1 cellular context compared by ENCODE assay signal in genomic region chr10:98488669-98489430, GRCh38.
TF ChIP-seq lines count a peak whose summit lies in the region.

No MANE protein-coding gene starts in this region.

TF ChIP-seq in HepG2, 621 proteins besides CTCF, POLR2A, EP300 and RAD21 (continued from another document):
- TF ChIP-seq THAP9 (CRISPR knock-in tag; IDR thresholded peaks at IDR 0.05; ENCODE audit: borderline replicate concordance) = no peak
- no peak for TF ChIP-seq ZNF816 (CRISPR knock-in tag; IDR thresholded peaks at IDR 0.05; ENCODE audit: borderline replicate concordance)
- TF ChIP-seq KDM6A (CRISPR knock-in tag; IDR thresholded peaks at IDR 0.05; ENCODE audit: low read depth) = no peak
- TF ChIP-seq HDAC2 (CRISPR knock-in tag; IDR thresholded peaks at IDR 0.05) = no peak; the same call in 1 of the 2 replicates
- no peak for TF ChIP-seq ZNF230 (CRISPR knock-in tag; IDR thresholded peaks at IDR 0.05)
- no peak for TF ChIP-seq CC2D1A (CRISPR knock-in tag; IDR thresholded peaks at IDR 0.05)
- no peak for TF ChIP-seq FOXO4 (CRISPR knock-in tag; conservative IDR thresholded peaks at IDR 0.05)
- no peak for TF ChIP-seq ZSCAN31 (CRISPR knock-in tag; IDR thresholded peaks at IDR 0.05; ENCODE audit: low read depth)
- TF ChIP-seq GTF2F1 (IDR thresholded peaks at IDR 0.05; ENCODE audit: low read length) = no peak
- TF ChIP-seq ARID2 (CRISPR knock-in tag; IDR thresholded peaks at IDR 0.05; ENCODE audit: borderline replicate concordance) = no peak
- no peak for TF ChIP-seq MXD4 (CRISPR knock-in tag; IDR thresholded peaks at IDR 0.05)
- no peak for TF ChIP-seq ZNF296 (CRISPR knock-in tag; conservative IDR thresholded peaks at IDR 0.05)
- peak; percentile 67; the same call in 1 of the 2 replicates for TF ChIP-seq ZNF644 (CRISPR knock-in tag; IDR thresholded peaks at IDR 0.05; ENCODE audit: low read depth)
- no peak for TF ChIP-seq NAIF1 (CRISPR knock-in tag; IDR thresholded peaks at IDR 0.05; ENCODE audit: borderline replicate concordance)
- no peak for TF ChIP-seq JARID2 (CRISPR knock-in tag; IDR thresholded peaks at IDR 0.05; ENCODE audit: insufficient replicate concordance)
- no peak for TF ChIP-seq ZNF570 (CRISPR knock-in tag; IDR thresholded peaks at IDR 0.05; ENCODE audit: borderline replicate concordance)
- no peak for TF ChIP-seq ZNF3 (CRISPR knock-in tag; IDR thresholded peaks at IDR 0.05)
- no peak for TF ChIP-seq SRSF1 (optimal IDR thresholded peaks at IDR 0.05; ENCODE audit: low read depth, low read length)
- peak; percentile 35; the same call in 1 of the 2 replicates for TF ChIP-seq CEBPB (IDR thresholded peaks at IDR 0.05; ENCODE audit: borderline replicate concordance, low read depth, low read length)
- no peak for TF ChIP-seq FIP1L1 (IDR thresholded peaks at IDR 0.05; ENCODE audit: borderline replicate concordance, insufficient read depth, low read depth, low read length)
- TF ChIP-seq ZNF264 (CRISPR knock-in tag; IDR thresholded peaks at IDR 0.05) = no peak
- no peak for TF ChIP-seq NFYC (CRISPR knock-in tag; IDR thresholded peaks at IDR 0.05)
- no peak for TF ChIP-seq ZNF550 (CRISPR knock-in tag; IDR thresholded peaks at IDR 0.05; ENCODE audit: borderline replicate concordance)
- TF ChIP-seq MYPOP (CRISPR knock-in tag; IDR thresholded peaks at IDR 0.05) = no peak
- no peak for TF ChIP-seq ZSCAN9 (CRISPR knock-in tag; IDR thresholded peaks at IDR 0.05; ENCODE audit: borderline replicate concordance)
- TF ChIP-seq, protein P1, sequence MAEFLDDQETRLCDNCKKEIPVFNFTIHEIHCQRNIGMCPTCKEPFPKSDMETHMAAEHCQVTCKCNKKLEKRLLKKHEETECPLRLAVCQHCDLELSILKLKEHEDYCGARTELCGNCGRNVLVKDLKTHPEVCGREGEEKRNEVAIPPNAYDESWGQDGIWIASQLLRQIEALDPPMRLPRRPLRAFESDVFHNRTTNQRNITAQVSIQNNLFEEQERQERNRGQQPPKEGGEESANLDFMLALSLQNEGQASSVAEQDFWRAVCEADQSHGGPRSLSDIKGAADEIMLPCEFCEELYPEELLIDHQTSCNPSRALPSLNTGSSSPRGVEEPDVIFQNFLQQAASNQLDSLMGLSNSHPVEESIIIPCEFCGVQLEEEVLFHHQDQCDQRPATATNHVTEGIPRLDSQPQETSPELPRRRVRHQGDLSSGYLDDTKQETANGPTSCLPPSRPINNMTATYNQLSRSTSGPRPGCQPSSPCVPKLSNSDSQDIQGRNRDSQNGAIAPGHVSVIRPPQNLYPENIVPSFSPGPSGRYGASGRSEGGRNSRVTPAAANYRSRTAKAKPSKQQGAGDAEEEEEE (CRISPR knock-in tag; IDR thresholded peaks at IDR 0.05; ENCODE audit: borderline replicate concordance) = no peak
- TF ChIP-seq CENPT (CRISPR knock-in tag; IDR thresholded peaks at IDR 0.05; ENCODE audit: low read depth) = no peak
- TF ChIP-seq, protein P2, sequence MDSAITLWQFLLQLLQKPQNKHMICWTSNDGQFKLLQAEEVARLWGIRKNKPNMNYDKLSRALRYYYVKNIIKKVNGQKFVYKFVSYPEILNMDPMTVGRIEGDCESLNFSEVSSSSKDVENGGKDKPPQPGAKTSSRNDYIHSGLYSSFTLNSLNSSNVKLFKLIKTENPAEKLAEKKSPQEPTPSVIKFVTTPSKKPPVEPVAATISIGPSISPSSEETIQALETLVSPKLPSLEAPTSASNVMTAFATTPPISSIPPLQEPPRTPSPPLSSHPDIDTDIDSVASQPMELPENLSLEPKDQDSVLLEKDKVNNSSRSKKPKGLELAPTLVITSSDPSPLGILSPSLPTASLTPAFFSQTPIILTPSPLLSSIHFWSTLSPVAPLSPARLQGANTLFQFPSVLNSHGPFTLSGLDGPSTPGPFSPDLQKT (CRISPR knock-in tag; IDR thresholded peaks at IDR 0.05; ENCODE audit: borderline replicate concordance) = no peak
- no peak for TF ChIP-seq THAP8 (CRISPR knock-in tag; IDR thresholded peaks at IDR 0.05; ENCODE audit: borderline replicate concordance)
- no peak for TF ChIP-seq ZNF704 (CRISPR knock-in tag; IDR thresholded peaks at IDR 0.05; ENCODE audit: borderline replicate concordance)
- TF ChIP-seq ZNF350 (CRISPR knock-in tag; IDR thresholded peaks at IDR 0.05; ENCODE audit: borderline replicate concordance, low read depth) = no peak
- 0 out of 2 replicates have a peak, but pooled peaks have one; percentile 30 for TF ChIP-seq ZMYM2 (CRISPR knock-in tag; IDR thresholded peaks at IDR 0.05)
- TF ChIP-seq KDM2A (CRISPR knock-in tag; IDR thresholded peaks at IDR 0.05; ENCODE audit: borderline replicate concordance, low read depth) = no peak
- TF ChIP-seq ZSCAN12 (CRISPR knock-in tag; IDR thresholded peaks at IDR 0.05) = no peak
- 0 out of 2 replicates have a peak, but pooled peaks have one; percentile 18 for TF ChIP-seq GATAD1 (CRISPR knock-in tag; IDR thresholded peaks at IDR 0.05)
- TF ChIP-seq ZC3H13 (CRISPR knock-in tag; IDR thresholded peaks at IDR 0.05) = no peak
